In the genomic region with DNA sequence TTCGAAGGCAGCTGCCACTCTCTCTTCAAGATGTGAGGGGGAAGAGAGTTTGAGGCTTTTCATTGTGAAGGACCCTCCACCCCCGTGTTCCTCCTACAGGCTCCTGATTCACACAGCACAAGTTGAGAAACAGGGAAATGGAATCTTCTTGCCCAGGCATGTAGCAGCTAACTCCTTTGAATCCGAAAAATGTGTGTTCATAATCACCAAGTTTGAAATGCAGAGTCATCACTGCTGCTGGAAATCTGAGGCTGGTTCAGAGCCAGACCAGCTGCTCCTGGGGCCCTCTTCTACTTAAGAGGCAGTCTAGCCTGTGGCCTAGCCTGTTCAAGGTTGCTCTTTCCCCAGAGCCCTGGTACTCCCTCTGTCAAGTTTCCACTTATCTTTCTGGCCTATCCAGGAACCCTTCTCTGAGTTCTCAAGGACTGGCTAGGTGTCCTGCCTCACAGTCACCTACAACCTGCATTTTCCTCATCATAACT, we compare ENCODE assay signal across 9 cellular contexts. TPM values are rescaled to one million over a fixed set of nuclear protein-coding genes. Genes with fewer than 3 reads are reported as not detected.
DNase-seq lines count a peak whose midpoint lies in the region; ATAC-seq, FAIRE-seq and TF ChIP-seq lines count a peak whose summit lies in the region.
"Had no signal": no experiment of that assay in that cellular context is flagged by ENCODE, and none has a peak within 500 bp of the region (broad histone marks: within the 10 kb centered on the region; RNA-seq: fewer than 3 reads in every experiment).

No MANE protein-coding gene starts in this region.

- no peak for TF ChIP-seq POLR2A in H1 (IDR thresholded peaks at IDR 0.05; ENCODE audit: control extremely low read depth in 1 of 2, low read depth in 2 of 2, low read length in 2 of 2)

- H3K36me3 ChIP-seq in H1 (ENCODE audit: control insufficient read depth in 2 of 4, insufficient read depth in 4 of 4, low read length in 3 of 4): peaks cover 0 to 12% (median 6%) of the 10 kb centered on the region in 4 experiments; a peak in 3 of 8 replicates

- TF ChIP-seq RAD21 in H1 (IDR thresholded peaks at IDR 0.05 in 1 of 2, conservative IDR thresholded peaks at IDR 0.05 in 1 of 2; ENCODE audit: low read depth in 2 of 2, low read length in 2 of 2): no peak

- ATAC-seq in omental fat pad (ENCODE audit: low FRiP score) (peak; percentile 81), GM18517 (IDR thresholded peaks at IDR 0.05; ENCODE audit: unreplicated experiment) (no peak), HG03097 (IDR thresholded peaks at IDR 0.05; ENCODE audit: low FRiP score, unreplicated experiment) (no peak)

- DNase-seq in AG10803 (ENCODE audit: low read depth) (peak; percentile 95), NCI-H2171 treated with DMSO at 0.1 percent for 48 hours (lab: John Stamatoyannopoulos, UW) (peak; percentile 92), H1 (ENCODE audit: low read depth in 1 of 2, low spot score in 2 of 2) (peak in 1 of 2 experiments; percentile 35), omental fat pad (ENCODE audit: low spot score) (no peak), T-helper 1 cell (no peak)
- DNase-seq in activated T-cell treated with anti-CD3 and anti-CD28 coated beads, Interleukin-2, amount 50 U/mL, for 1 hour: no peak
- DNase-seq: activated effector memory CD4-positive, alpha-beta T cell treated with Interleukin-2 at 50 U/mL for 16 hours had no signal

- H3K79me1 ChIP-seq in H1 (ENCODE audit: low read depth, low read length): no peaks in the 10 kb centered on the region

- H3K4me1 ChIP-seq in H1 (replicated peaks in 1 of 4; ENCODE audit: control insufficient read depth in 3 of 4, insufficient read depth in 4 of 4, low read length in 3 of 4): no peaks in the 10 kb centered on the region

- H3K23me2 ChIP-seq in H1 (ENCODE audit: low read depth, low read length): no peaks in the 10 kb centered on the region

- H2BK5ac ChIP-seq in H1 (ENCODE audit: low read depth, low read length): no peak overlapping the region; the same call in 1 of the 2 replicates

- H3K4me3 ChIP-seq in AG10803 (ENCODE audit: low read length): no peak overlapping the region
- H3K4me3 ChIP-seq in H1 (ENCODE audit: extremely low read depth in 1 of 4, insufficient read depth in 2 of 4, low read depth in 3 of 4, low read length in 4 of 4): no peak overlapping the region

- H3K27me3 ChIP-seq in H1 (replicated peaks in 1 of 4; ENCODE audit: control insufficient read depth in 3 of 4, extremely low read depth in 1 of 4, insufficient read depth in 3 of 4, low read length in 3 of 4): no peaks in the 10 kb centered on the region

- peak overlapping the region; percentile 62; the same call in 1 of the 2 replicates for H3K27ac ChIP-seq in H1 (ENCODE audit: low read depth, low read length)

- H2BK20ac ChIP-seq in H1 (ENCODE audit: low read length): no peak overlapping the region

- no peak overlapping the region for H3K56ac ChIP-seq in H1 (replicated peaks; ENCODE audit: insufficient read length, low read depth, low read length)

- no peak overlapping the region for H2AFZ ChIP-seq in H1 (ENCODE audit: low read length)

- no peak for FAIRE-seq in H1 (lab: Jason Lieb, UNC)

- peaks cover 6 to 16% of the 10 kb centered on the region in 2 experiments; a peak in 3 of 4 replicates for H3K9me3 ChIP-seq in H1 (ENCODE audit: insufficient read depth in 2 of 2, low read depth in 1 of 2, low read length in 1 of 2)

- H3K4me2 ChIP-seq in H1 (ENCODE audit: insufficient read depth in 1 of 2, low read depth in 2 of 2, low read length in 2 of 2): no peak overlapping the region

- no peak overlapping the region for H4K91ac ChIP-seq in H1 (replicated peaks; ENCODE audit: insufficient read length, low read length)

- no peaks in the 10 kb centered on the region for H3K79me2 ChIP-seq in H1 (ENCODE audit: control insufficient read depth in 1 of 2, insufficient read depth in 2 of 2, low read length in 2 of 2)

- 0 out of 7 replicates have a peak overlapping the region, but pooled peaks of 1 of the 4 experiments have one; percentile 30 for H3K9ac ChIP-seq in H1 (replicated peaks in 1 of 4; ENCODE audit: extremely low read depth in 1 of 4, low read depth in 3 of 4, low read length in 3 of 4)

- POLR2A ChIA-PET in H1 (lab: Charles Lee; ENCODE audit: partially characterized antibody): interaction anchor here (0.6 to 0.8 kb wide), 2 partner anchors 8 to 57 kb away, joined by 3 read pairs; no protein-coding TSS in a partner anchor

- CTCF ChIA-PET in H1 (lab: Charles Lee; ENCODE audit: partially characterized antibody): interaction anchor here (0.6 to 3.6 kb wide), 8 partner anchors 10 to 243 kb away, joined by 3 to 23 read pairs (median 4); no protein-coding TSS in a partner anchor

- no peak overlapping the region for H2BK12ac ChIP-seq in H1 (ENCODE audit: low read depth, low read length)

- H3K4ac ChIP-seq in H1 (replicated peaks; ENCODE audit: insufficient read length, low read depth, low read length): no peak overlapping the region

- H2AK5ac ChIP-seq in H1 (ENCODE audit: low read depth, low read length): no peak overlapping the region

- no peak overlapping the region for H3K23ac ChIP-seq in H1 (ENCODE audit: insufficient read length)

- no peak overlapping the region for H3K18ac ChIP-seq in H1 (ENCODE audit: extremely low read depth, low read length)

- TF ChIP-seq CTCF in AG10803 (conservative IDR thresholded peaks at IDR 0.05; ENCODE audit: low read length): peak; percentile 11; the same call in 1 of the 2 replicates
- TF ChIP-seq CTCF in H1 (IDR thresholded peaks at IDR 0.05; ENCODE audit: control extremely low read depth in 1 of 3, insufficient read depth in 1 of 3, low read depth in 1 of 3, low read length in 3 of 3): no peak
- TF ChIP-seq CTCF in omental fat pad (IDR thresholded peaks at IDR 0.05): no peak

- no peak overlapping the region for H2BK120ac ChIP-seq in H1 (replicated peaks; ENCODE audit: low read depth, low read length)

- H4K5ac ChIP-seq in H1 (ENCODE audit: insufficient read length, low read depth, low read length): no peak overlapping the region

- 84% methylated on average over 3 of the region's 3 CpGs; no CpG with 5 or more reads in 1 of the 2 experiments for WGBS in H1 (ENCODE audit: extremely low coverage in 1 of 2, insufficient coverage in 1 of 2, insufficient read length in 1 of 2, insufficient replicate concordance in 2 of 2, low coverage in 1 of 2, low lambda C conversion rate in 2 of 2, missing lambda C conversion rate in 1 of 2), 2 experiments

- H4K20me1 ChIP-seq in H1 (replicated peaks in 1 of 2; ENCODE audit: control insufficient read depth in 1 of 2, insufficient read depth in 2 of 2, low read length in 2 of 2): no peaks in the 10 kb centered on the region

- no peak for TF ChIP-seq EP300 in H1 (IDR thresholded peaks at IDR 0.05; ENCODE audit: borderline replicate concordance in 1 of 2, low read depth in 2 of 2, low read length in 2 of 2)

- no peak overlapping the region for H4K8ac ChIP-seq in H1 (ENCODE audit: extremely low read depth, insufficient read depth, low read length)

- H2BK15ac ChIP-seq in H1 (ENCODE audit: low read length): no peak overlapping the region

- no peak overlapping the region for H3K14ac ChIP-seq in H1 (ENCODE audit: insufficient read length)

TF ChIP-seq in H1, 55 proteins besides CTCF, POLR2A, EP300 and RAD21:
- TF ChIP-seq KDM1A (IDR thresholded peaks at IDR 0.05; ENCODE audit: borderline replicate concordance, low read length) (no peak), SIRT6 (IDR thresholded peaks at IDR 0.05; ENCODE audit: low read length) (no peak), CREB1 (IDR thresholded peaks at IDR 0.05) (no peak), JUND (IDR thresholded peaks at IDR 0.05; ENCODE audit: low read length) (no peak)

RNA-seq across cellular contexts. Expression of a gene that starts 28.7 kb away (rescaled TPM):
- 13.5 and 13.8 TPM in 2 replicates for total RNA-seq in H1 (2021; fragmentation: NEBNext Ultra II Directional; extraction: Animal tissue kit (Norgen Biotek cat#: 25700))
- polyA plus RNA-seq in H1 (2011; rRNA removed): 1.9 and 4.0 TPM in 2 replicates
- polyA plus RNA-seq in H1 (2011; cell fraction: cytosol; rRNA removed): 4.6 TPM
- polyA plus RNA-seq in H1 (2011; cell fraction: nucleus; rRNA removed): 0.87 TPM
- polyA plus RNA-seq in H1 (2012, experiment 1 of 2): 4.3 to 8.9 TPM (median 5.3 TPM) in 4 replicates
- 3.0 TPM for polyA plus RNA-seq in H1 (2012, experiment 2 of 2)
- 9.3 TPM for polyA plus RNA-seq in H1 (2013, experiment 1 of 2)
- 9.1 TPM for polyA plus RNA-seq in H1 (2013, experiment 2 of 2)
- 3.4 and 3.8 TPM in 2 replicates for polyA minus RNA-seq in H1 (2011; rRNA and poly(A)+ RNA removed)
- polyA minus RNA-seq in H1 (2011; cell fraction: cytosol; rRNA and poly(A)+ RNA removed): 4.2 TPM
- polyA minus RNA-seq in H1 (2011; cell fraction: nucleus; rRNA and poly(A)+ RNA removed): 7.9 TPM
- total RNA-seq in omental fat pad: 10 to 100 TPM in 3 of 4 donors, 1 to 10 TPM in 1; 7.7 to 21.6 (median 17.2) TPM

RNA-seq across cellular contexts. Expression of a gene that starts 28.9 kb away (rescaled TPM):
- 26.8 and 28.6 TPM in 2 replicates for total RNA-seq in H1 (2021; fragmentation: NEBNext Ultra II Directional; extraction: Animal tissue kit (Norgen Biotek cat#: 25700))
- 14.4 and 25.2 TPM in 2 replicates for polyA plus RNA-seq in H1 (2011; rRNA removed)
- polyA plus RNA-seq in H1 (2011; cell fraction: cytosol; rRNA removed): 25.2 TPM
- polyA plus RNA-seq in H1 (2011; cell fraction: nucleus; rRNA removed): 16.4 TPM
- 18.5 to 26.9 TPM (median 22.6 TPM) in 4 replicates for polyA plus RNA-seq in H1 (2012, experiment 1 of 2)
- polyA plus RNA-seq in H1 (2012, experiment 2 of 2): 5.7 TPM
- 34.7 TPM for polyA plus RNA-seq in H1 (2013, experiment 1 of 2)
- polyA plus RNA-seq in H1 (2013, experiment 2 of 2): 36.8 TPM
- 20.7 and 25.1 TPM in 2 replicates for polyA minus RNA-seq in H1 (2011; rRNA and poly(A)+ RNA removed)
- 18.4 TPM for polyA minus RNA-seq in H1 (2011; cell fraction: cytosol; rRNA and poly(A)+ RNA removed)
- polyA minus RNA-seq in H1 (2011; cell fraction: nucleus; rRNA and poly(A)+ RNA removed): 39.5 TPM
- 10 to 100 TPM; 13.8 to 25.4 (median 21.5) TPM for total RNA-seq in omental fat pad

RNA-seq across cellular contexts. Expression of a gene that starts 53.4 kb away (rescaled TPM):
- total RNA-seq in H1 (2021; fragmentation: NEBNext Ultra II Directional; extraction: Animal tissue kit (Norgen Biotek cat#: 25700)): 15.6 and 16.6 TPM in 2 replicates
- 5.6 and 8.5 TPM in 2 replicates for polyA plus RNA-seq in H1 (2011; rRNA removed)
- polyA plus RNA-seq in H1 (2011; cell fraction: cytosol; rRNA removed): 8.5 TPM
- polyA plus RNA-seq in H1 (2011; cell fraction: nucleus; rRNA removed): 6.9 TPM
- polyA plus RNA-seq in H1 (2012, experiment 1 of 2): 8.5 to 13.2 TPM (median 10.3 TPM) in 4 replicates
- 1.0 TPM for polyA plus RNA-seq in H1 (2012, experiment 2 of 2)
- 7.5 TPM for polyA plus RNA-seq in H1 (2013, experiment 1 of 2)
- 7.3 TPM for polyA plus RNA-seq in H1 (2013, experiment 2 of 2)
- polyA minus RNA-seq in H1 (2011; rRNA and poly(A)+ RNA removed): 30.0 and 36.8 TPM in 2 replicates
- 13.9 TPM for polyA minus RNA-seq in H1 (2011; cell fraction: cytosol; rRNA and poly(A)+ RNA removed)
- 34.4 TPM for polyA minus RNA-seq in H1 (2011; cell fraction: nucleus; rRNA and poly(A)+ RNA removed)
- total RNA-seq in omental fat pad: 10 to 100 TPM; 26.7 to 46.1 (median 38.2) TPM

Comparison
In these comparisons a context has a peak if more than half of its experiments do, and no peak if none do; other contexts are left out.
1. DNase-seq: peak in AG10803 (single experiment) and NCI-H2171 treated with DMSO at 0.1 percent for 48 hours (single experiment); none in omental fat pad (single experiment), T-helper 1 cell (0 of 5) and activated T-cell treated with anti-CD3 and anti-CD28 coated beads, Interleukin-2, amount 50 U/mL, for 1 hour (single experiment).